23 cellular contexts compared by ENCODE assay signal in genomic region chr3:147680820-147681488, GRCh38.
DNase-seq lines count a peak whose midpoint lies in the region; ATAC-seq, FAIRE-seq and TF ChIP-seq lines count a peak whose summit lies in the region.
"Had no signal": no experiment of that assay in that cellular context is flagged by ENCODE, and none has a peak within 500 bp of the region (broad histone marks: within the 10 kb centered on the region; RNA-seq: fewer than 3 reads in every experiment).

No MANE protein-coding gene starts in this region.

- H3K9me3 Mint-ChIP-seq in astrocyte (ENCODE audit: unreplicated experiment) (peaks cover 10% of the 10 kb centered on the region), glutamatergic neuron (ENCODE audit: unreplicated experiment) (no peaks in the 10 kb centered on the region)
- H3K9me3 Mint-ChIP-seq: type B pancreatic cell had no signal

- H3K27ac ChIP-seq in astrocyte (ENCODE audit: low read depth, low read length) (no peak overlapping the region), gastroesophageal sphincter (no peak overlapping the region)
- H3K27ac ChIP-seq: A549, body of pancreas, C4-2B, right lobe of liver, VCaP had no signal

- H3K9me3 ChIP-seq in astrocyte (ENCODE audit: insufficient read depth, low read depth, low read length) (no peaks in the 10 kb centered on the region), gastroesophageal sphincter (no peaks in the 10 kb centered on the region)
- H3K9me3 ChIP-seq: A549, body of pancreas, right lobe of liver had no signal

- peak overlapping the region; percentile 49 for H2AFZ ChIP-seq in astrocyte (ENCODE audit: low read depth, low read length)

- H3K36me3 Mint-ChIP-seq in astrocyte (ENCODE audit: low read depth, unreplicated experiment) (no peaks in the 10 kb centered on the region), glutamatergic neuron (ENCODE audit: unreplicated experiment) (no peaks in the 10 kb centered on the region)
- H3K36me3 Mint-ChIP-seq: activated naive CD4-positive, alpha-beta T cell treated with anti-CD3 and anti-CD28 coated beads, Interleukin-2, amount 50 U/mL, for 24 hours; T-cell; type B pancreatic cell had no signal

- no peaks in the 10 kb centered on the region for H3K79me2 ChIP-seq in astrocyte (ENCODE audit: insufficient read depth, low read length)

- TF ChIP-seq EP300 in gastroesophageal sphincter (IDR thresholded peaks at IDR 0.05), result no peak

- H3K27ac Mint-ChIP-seq in astrocyte (ENCODE audit: unreplicated experiment), result no peak overlapping the region
- H3K27ac Mint-ChIP-seq in glutamatergic neuron (ENCODE audit: unreplicated experiment), result peak overlapping the region; percentile 1
- H3K27ac Mint-ChIP-seq: activated naive CD4-positive, alpha-beta T cell treated with anti-CD3 and anti-CD28 coated beads, Interleukin-2, amount 50 U/mL, for 24 hours; stimulated activated naive CD8-positive, alpha-beta T cell treated with anti-CD3 and anti-CD28 coated beads, Interleukin-15, Interleukin-2, amounts not matched to agents 100 ng/mL and 50 ng/mL, for 24 hours; T-cell; type B pancreatic cell had no signal

- H3K36me3 ChIP-seq in astrocyte (ENCODE audit: insufficient read depth, low read length), result no peaks in the 10 kb centered on the region
- no peaks in the 10 kb centered on the region for H3K36me3 ChIP-seq in gastroesophageal sphincter
- H3K36me3 ChIP-seq: right lobe of liver had no signal

- TF ChIP-seq CTCF in astrocyte (IDR thresholded peaks at IDR 0.05; ENCODE audit: insufficient read depth, low read depth, low read length) (no peak), glutamatergic neuron (IDR thresholded peaks at IDR 0.05; ENCODE audit: partially characterized antibody, unreplicated experiment) (no peak), gastroesophageal sphincter (IDR thresholded peaks at IDR 0.05) (no peak)

- H3K27me3 ChIP-seq in astrocyte (ENCODE audit: insufficient read depth, low read length), result no peaks in the 10 kb centered on the region
- H3K27me3 ChIP-seq in gastroesophageal sphincter, result no peaks in the 10 kb centered on the region
- H3K27me3 ChIP-seq: body of pancreas, right lobe of liver had no signal

- H3K27me3 Mint-ChIP-seq in astrocyte (ENCODE audit: low read depth, unreplicated experiment), result no peaks in the 10 kb centered on the region
- H3K27me3 Mint-ChIP-seq in glutamatergic neuron (ENCODE audit: unreplicated experiment), result no peaks in the 10 kb centered on the region
- H3K27me3 Mint-ChIP-seq: activated naive CD4-positive, alpha-beta T cell treated with anti-CD3 and anti-CD28 coated beads, Interleukin-2, amount 50 U/mL, for 24 hours; stimulated activated naive CD8-positive, alpha-beta T cell treated with anti-CD3 and anti-CD28 coated beads, Interleukin-15, Interleukin-2, amounts not matched to agents 100 ng/mL and 50 ng/mL, for 24 hours; T-cell had no signal

- no peaks in the 10 kb centered on the region for H4K20me1 ChIP-seq in astrocyte (ENCODE audit: insufficient read depth, low read length)

- ATAC-seq in GM21360 (IDR thresholded peaks at IDR 0.05; ENCODE audit: unreplicated experiment) (no peak), GM18511 (IDR thresholded peaks at IDR 0.05; ENCODE audit: unreplicated experiment) (no peak), gastroesophageal sphincter (no peak)
- ATAC-seq: A549; activated T-cell treated with anti-CD3 and anti-CD28 coated beads, Interleukin-2, amount 50 U/mL, for 4 hours; body of pancreas; right lobe of liver; T-cell had no signal

- DNase-seq in AG08396 (ENCODE audit: low spot score), result peak; percentile 4
- peak; percentile 18 for DNase-seq in astrocyte (ENCODE audit: low read depth)
- peak; percentile 30 for DNase-seq in glutamatergic neuron
- DNase-seq in myocyte (ENCODE audit: low read depth), result peak; percentile 47
- no peak for DNase-seq in DMS 273 (lab: John Stamatoyannopoulos, UW; ENCODE audit: unreplicated experiment)
- DNase-seq: activated CD4-positive, alpha-beta T cell treated with anti-CD3 and anti-CD28 coated beads, Interleukin-2, amount 50 U/mL, for 48 hours; activated T-cell treated with anti-CD3 and anti-CD28 coated beads, Interleukin-2, amount 50 U/mL, for 4 hours; body of pancreas; islet precursor cell; NCI-H1930; NCI-H510A; right lobe of liver; stimulated activated CD4-positive, alpha-beta T cell treated with anti-CD3 and anti-CD28 coated beads, Interleukin-1b, Interleukin-23, amount 100 ng/mL, for 48 hours; T-cell had no signal

- no peak overlapping the region for H3K4me2 ChIP-seq in astrocyte (ENCODE audit: low read length)
- H3K4me2 ChIP-seq: A549 had no signal

- no peak overlapping the region for H3K4me3 Mint-ChIP-seq in astrocyte (ENCODE audit: unreplicated experiment)
- H3K4me3 Mint-ChIP-seq in glutamatergic neuron (ENCODE audit: unreplicated experiment), result no peak overlapping the region
- H3K4me3 Mint-ChIP-seq: activated naive CD4-positive, alpha-beta T cell treated with anti-CD3 and anti-CD28 coated beads, Interleukin-2, amount 50 U/mL, for 24 hours; activated T-cell treated with anti-CD3 and anti-CD28 coated beads, Interleukin-2, amount 50 U/mL, for 4 hours; stimulated activated naive CD8-positive, alpha-beta T cell treated with anti-CD3 and anti-CD28 coated beads, Interleukin-15, Interleukin-2, amounts not matched to agents 100 ng/mL and 50 ng/mL, for 24 hours; T-cell; type B pancreatic cell had no signal

- WGBS in gastroesophageal sphincter (ENCODE audit: low coverage in 1 of 2), 2 donors, result 20 to 34% methylated on average over 1 to 5 of the region's 6 CpGs

- H3K4me3 ChIP-seq in astrocyte (ENCODE audit: insufficient read depth, low read depth, low read length), result no peak overlapping the region
- no peak overlapping the region for H3K4me3 ChIP-seq in gastroesophageal sphincter
- H3K4me3 ChIP-seq: A549, body of pancreas, right lobe of liver had no signal

- FAIRE-seq in astrocyte (lab: Jason Lieb, UNC), result no peak
- FAIRE-seq: A549 had no signal

- TF ChIP-seq POLR2A in gastroesophageal sphincter (IDR thresholded peaks at IDR 0.05), result no peak

- H3K9ac ChIP-seq in astrocyte (ENCODE audit: low read length), result no peak overlapping the region

- H3K4me1 Mint-ChIP-seq in astrocyte (ENCODE audit: low read depth, unreplicated experiment) (no peaks in the 10 kb centered on the region), glutamatergic neuron (ENCODE audit: low read depth, unreplicated experiment) (peaks cover 4% of the 10 kb centered on the region)
- H3K4me1 Mint-ChIP-seq: activated naive CD4-positive, alpha-beta T cell treated with anti-CD3 and anti-CD28 coated beads, Interleukin-2, amount 50 U/mL, for 24 hours; T-cell had no signal

- H3K4me1 ChIP-seq in astrocyte (ENCODE audit: insufficient read depth, low read length), result no peaks in the 10 kb centered on the region
- H3K4me1 ChIP-seq in gastroesophageal sphincter, result peaks cover 0 to 6% (median 0%) of the 10 kb centered on the region in 3 donors
- H3K4me1 ChIP-seq: A549, body of pancreas, right lobe of liver had no signal
